In genomic region chr5:96702503-96703383, GRCh38 we compare ENCODE assay signal across 8 cellular contexts. TPM values are rescaled to one million over a fixed set of nuclear protein-coding genes. Genes with fewer than 3 reads are reported as not detected.
DNase-seq lines count a peak whose midpoint lies in the region; ATAC-seq and TF ChIP-seq lines count a peak whose summit lies in the region.

No MANE protein-coding gene starts in this region.

- H3K27me3 Mint-ChIP-seq in activated CD8-positive, alpha-beta memory T cell treated with anti-CD3 and anti-CD28 coated beads, Interleukin-2, amount 10 ng/mL, durations not matched to agents 7 days and 5 days: no peaks in the 10 kb centered on the region
- H3K27me3 Mint-ChIP-seq in memory B cell: no peaks in the 10 kb centered on the region

- peak overlapping the region; percentile 79 for H3K4me3 Mint-ChIP-seq in activated CD8-positive, alpha-beta memory T cell treated with anti-CD3 and anti-CD28 coated beads, Interleukin-2, amount 10 ng/mL, durations not matched to agents 7 days and 5 days
- H3K4me3 Mint-ChIP-seq in memory B cell: peak overlapping the region; percentile 90

- peaks cover 7% of the 10 kb centered on the region for H3K4me1 ChIP-seq in effector memory CD4-positive, alpha-beta T cell (ENCODE audit: control insufficient read depth, insufficient read depth, low read length, poor library complexity, severe bottlenecking)

- CTCF ChIA-PET in activated CD8-positive, alpha-beta memory T cell treated with anti-CD3 and anti-CD28 coated beads, Interleukin-2, amount 10 ng/mL, durations not matched to agents 7 days and 5 days (lab: Charles Lee): interaction anchor here (1.0 to 1.5 kb wide), 6 partner anchors 12 to 358 kb away, joined by 3 to 6 read pairs (median 4); no protein-coding TSS in a partner anchor

- H3K36me3 Mint-ChIP-seq in activated CD8-positive, alpha-beta memory T cell treated with anti-CD3 and anti-CD28 coated beads, Interleukin-2, amount 10 ng/mL, durations not matched to agents 7 days and 5 days: peaks cover 5% of the 10 kb centered on the region
- H3K36me3 Mint-ChIP-seq in memory B cell: peaks cover 4% of the 10 kb centered on the region

- DNase-seq in NCI-H524 (lab: John Stamatoyannopoulos, UW) (peak; percentile 62 to 79), memory B cell (ENCODE audit: low spot score in 2 of 2) (peak; percentile 49 to 55)
- DNase-seq in activated CD8-positive, alpha-beta memory T cell treated with anti-CD3 and anti-CD28 coated beads, Interleukin-2, amount 10 ng/mL, durations not matched to agents 7 days and 5 days: peak; percentile 82
- peak; percentile 82 to 84 (median 83) for DNase-seq in effector memory CD4-positive, alpha-beta T cell
- peak; percentile 51 to 80 (median 72) for DNase-seq in stimulated activated CD4-positive, alpha-beta T cell treated with anti-CD3 and anti-CD28 coated beads, TNF-alpha, amount 100 ng/mL, for 4 hours (ENCODE audit: low read depth in 3 of 3)

- no peaks in the 10 kb centered on the region for H3K9me3 Mint-ChIP-seq in activated CD8-positive, alpha-beta memory T cell treated with anti-CD3 and anti-CD28 coated beads, Interleukin-2, amount 10 ng/mL, durations not matched to agents 7 days and 5 days (ENCODE audit: low read depth)
- no peaks in the 10 kb centered on the region for H3K9me3 Mint-ChIP-seq in memory B cell

- no peaks in the 10 kb centered on the region for H3K27me3 ChIP-seq in effector memory CD4-positive, alpha-beta T cell (replicated peaks; ENCODE audit: control insufficient read depth, insufficient read depth, low read length, poor library complexity, severe bottlenecking)

- peaks cover 32% of the 10 kb centered on the region for H3K4me1 Mint-ChIP-seq in activated CD8-positive, alpha-beta memory T cell treated with anti-CD3 and anti-CD28 coated beads, Interleukin-2, amount 10 ng/mL, durations not matched to agents 7 days and 5 days
- peaks cover 19% of the 10 kb centered on the region for H3K4me1 Mint-ChIP-seq in memory B cell

- peak overlapping the region; percentile 85 for H3K27ac Mint-ChIP-seq in activated CD8-positive, alpha-beta memory T cell treated with anti-CD3 and anti-CD28 coated beads, Interleukin-2, amount 10 ng/mL, durations not matched to agents 7 days and 5 days
- peak overlapping the region; percentile 98 for H3K27ac Mint-ChIP-seq in memory B cell

- H3K4me3 ChIP-seq in effector memory CD4-positive, alpha-beta T cell (ENCODE audit: insufficient read depth, low read depth, low read length, poor library complexity, severe bottlenecking): peak overlapping the region; percentile 51

- no peaks in the 10 kb centered on the region for H3K9me3 ChIP-seq in effector memory CD4-positive, alpha-beta T cell (ENCODE audit: control insufficient read depth, low read length)

- H3K36me3 ChIP-seq in effector memory CD4-positive, alpha-beta T cell (ENCODE audit: control insufficient read depth, insufficient read depth, low read length): no peaks in the 10 kb centered on the region

- peak overlapping the region; percentile 81 for H3K27ac ChIP-seq in 22Rv1
- H3K27ac ChIP-seq in effector memory CD4-positive, alpha-beta T cell (ENCODE audit: insufficient read depth, low read length, poor library complexity, severe bottlenecking): peak overlapping the region; percentile 84

- no peak for TF ChIP-seq CTCF in 22Rv1 (IDR thresholded peaks at IDR 0.05)

- peak; percentile 66 for ATAC-seq in GM18519 (IDR thresholded peaks at IDR 0.05; ENCODE audit: low FRiP score, unreplicated experiment)
- peak; percentile 48 for ATAC-seq in HG03060 (IDR thresholded peaks at IDR 0.05; ENCODE audit: low read depth, unreplicated experiment)
- ATAC-seq in activated CD8-positive, alpha-beta memory T cell treated with anti-CD3 and anti-CD28 coated beads, Interleukin-2, amount 10 ng/mL, durations not matched to agents 7 days and 5 days: peak; percentile 82
- peak; percentile 88 for ATAC-seq in memory B cell (ENCODE audit: low read depth)

RNA-seq across cellular contexts. Expression of gene CAST, which starts 40.6 kb away (rescaled TPM):
- total RNA-seq in activated CD8-positive, alpha-beta memory T cell treated with anti-CD3 and anti-CD28 coated beads, Interleukin-2, amount 10 ng/mL, durations not matched to agents 7 days and 5 days: 100 to 1,000 TPM; 149 to 173 TPM

Comparison
In these comparisons a context has a peak if more than half of its experiments do, and no peak if none do; other contexts are left out.
1. Peak in every context shown above with its lines: DNase-seq, ATAC-seq, H3K4me3 ChIP-seq and H3K27ac ChIP-seq.